ENCODE assay signal across 1 cellular context in genomic region chr6:105726902-105727655, GRCh38.
TF ChIP-seq lines count a peak whose summit lies in the region.

No MANE protein-coding gene starts in this region.

TF ChIP-seq in SK-N-SH, 30 proteins besides CTCF, POLR2A, EP300 and RAD21:
- TF ChIP-seq, protein P1, sequence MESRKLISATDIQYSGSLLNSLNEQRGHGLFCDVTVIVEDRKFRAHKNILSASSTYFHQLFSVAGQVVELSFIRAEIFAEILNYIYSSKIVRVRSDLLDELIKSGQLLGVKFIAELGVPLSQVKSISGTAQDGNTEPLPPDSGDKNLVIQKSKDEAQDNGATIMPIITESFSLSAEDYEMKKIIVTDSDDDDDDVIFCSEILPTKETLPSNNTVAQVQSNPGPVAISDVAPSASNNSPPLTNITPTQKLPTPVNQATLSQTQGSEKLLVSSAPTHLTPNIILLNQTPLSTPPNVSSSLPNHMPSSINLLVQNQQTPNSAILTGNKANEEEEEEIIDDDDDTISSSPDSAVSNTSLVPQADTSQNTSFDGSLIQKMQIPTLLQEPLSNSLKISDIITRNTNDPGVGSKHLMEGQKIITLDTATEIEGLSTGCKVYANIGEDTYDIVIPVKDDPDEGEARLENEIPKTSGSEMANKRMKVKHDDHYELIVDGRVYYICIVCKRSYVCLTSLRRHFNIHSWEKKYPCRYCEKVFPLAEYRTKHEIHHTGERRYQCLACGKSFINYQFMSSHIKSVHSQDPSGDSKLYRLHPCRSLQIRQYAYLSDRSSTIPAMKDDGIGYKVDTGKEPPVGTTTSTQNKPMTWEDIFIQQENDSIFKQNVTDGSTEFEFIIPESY (IDR thresholded peaks at IDR 0.05; ENCODE audit: borderline replicate concordance, low read depth): no peak
- TF ChIP-seq, protein P2, sequence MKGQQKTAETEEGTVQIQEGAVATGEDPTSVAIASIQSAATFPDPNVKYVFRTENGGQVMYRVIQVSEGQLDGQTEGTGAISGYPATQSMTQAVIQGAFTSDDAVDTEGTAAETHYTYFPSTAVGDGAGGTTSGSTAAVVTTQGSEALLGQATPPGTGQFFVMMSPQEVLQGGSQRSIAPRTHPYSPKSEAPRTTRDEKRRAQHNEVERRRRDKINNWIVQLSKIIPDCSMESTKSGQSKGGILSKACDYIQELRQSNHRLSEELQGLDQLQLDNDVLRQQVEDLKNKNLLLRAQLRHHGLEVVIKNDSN (IDR thresholded peaks at IDR 0.05; ENCODE audit: borderline replicate concordance, low read depth): no peak
- TF ChIP-seq, protein P3, sequence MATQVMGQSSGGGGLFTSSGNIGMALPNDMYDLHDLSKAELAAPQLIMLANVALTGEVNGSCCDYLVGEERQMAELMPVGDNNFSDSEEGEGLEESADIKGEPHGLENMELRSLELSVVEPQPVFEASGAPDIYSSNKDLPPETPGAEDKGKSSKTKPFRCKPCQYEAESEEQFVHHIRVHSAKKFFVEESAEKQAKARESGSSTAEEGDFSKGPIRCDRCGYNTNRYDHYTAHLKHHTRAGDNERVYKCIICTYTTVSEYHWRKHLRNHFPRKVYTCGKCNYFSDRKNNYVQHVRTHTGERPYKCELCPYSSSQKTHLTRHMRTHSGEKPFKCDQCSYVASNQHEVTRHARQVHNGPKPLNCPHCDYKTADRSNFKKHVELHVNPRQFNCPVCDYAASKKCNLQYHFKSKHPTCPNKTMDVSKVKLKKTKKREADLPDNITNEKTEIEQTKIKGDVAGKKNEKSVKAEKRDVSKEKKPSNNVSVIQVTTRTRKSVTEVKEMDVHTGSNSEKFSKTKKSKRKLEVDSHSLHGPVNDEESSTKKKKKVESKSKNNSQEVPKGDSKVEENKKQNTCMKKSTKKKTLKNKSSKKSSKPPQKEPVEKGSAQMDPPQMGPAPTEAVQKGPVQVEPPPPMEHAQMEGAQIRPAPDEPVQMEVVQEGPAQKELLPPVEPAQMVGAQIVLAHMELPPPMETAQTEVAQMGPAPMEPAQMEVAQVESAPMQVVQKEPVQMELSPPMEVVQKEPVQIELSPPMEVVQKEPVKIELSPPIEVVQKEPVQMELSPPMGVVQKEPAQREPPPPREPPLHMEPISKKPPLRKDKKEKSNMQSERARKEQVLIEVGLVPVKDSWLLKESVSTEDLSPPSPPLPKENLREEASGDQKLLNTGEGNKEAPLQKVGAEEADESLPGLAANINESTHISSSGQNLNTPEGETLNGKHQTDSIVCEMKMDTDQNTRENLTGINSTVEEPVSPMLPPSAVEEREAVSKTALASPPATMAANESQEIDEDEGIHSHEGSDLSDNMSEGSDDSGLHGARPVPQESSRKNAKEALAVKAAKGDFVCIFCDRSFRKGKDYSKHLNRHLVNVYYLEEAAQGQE (IDR thresholded peaks at IDR 0.05; ENCODE audit: low read depth, low read length): no peak
- TF ChIP-seq GABPA (IDR thresholded peaks at IDR 0.05; ENCODE audit: low read depth) (no peak), RXRA (IDR thresholded peaks at IDR 0.05; ENCODE audit: borderline replicate concordance, low read depth) (no peak), NFIC (IDR thresholded peaks at IDR 0.05; ENCODE audit: borderline replicate concordance) (no peak), YY1 (IDR thresholded peaks at IDR 0.05; ENCODE audit: low read depth) (no peak), PBX3 (IDR thresholded peaks at IDR 0.05) (no peak), FOSL2 (IDR thresholded peaks at IDR 0.05; ENCODE audit: borderline replicate concordance, low read depth) (no peak), NRF1 (IDR thresholded peaks at IDR 0.05; ENCODE audit: low read depth, low read length) (no peak), SIN3A (IDR thresholded peaks at IDR 0.05; ENCODE audit: borderline replicate concordance, low read depth, low read length) (no peak), FOXM1 (IDR thresholded peaks at IDR 0.05; ENCODE audit: low read depth) (no peak), CHD2 (IDR thresholded peaks at IDR 0.05; ENCODE audit: low read length, partially characterized antibody) (no peak), GATA2 (CRISPR knock-in tag; IDR thresholded peaks at IDR 0.05) (no peak), JUND (IDR thresholded peaks at IDR 0.05) (no peak)
- TF ChIP-seq, protein P4, sequence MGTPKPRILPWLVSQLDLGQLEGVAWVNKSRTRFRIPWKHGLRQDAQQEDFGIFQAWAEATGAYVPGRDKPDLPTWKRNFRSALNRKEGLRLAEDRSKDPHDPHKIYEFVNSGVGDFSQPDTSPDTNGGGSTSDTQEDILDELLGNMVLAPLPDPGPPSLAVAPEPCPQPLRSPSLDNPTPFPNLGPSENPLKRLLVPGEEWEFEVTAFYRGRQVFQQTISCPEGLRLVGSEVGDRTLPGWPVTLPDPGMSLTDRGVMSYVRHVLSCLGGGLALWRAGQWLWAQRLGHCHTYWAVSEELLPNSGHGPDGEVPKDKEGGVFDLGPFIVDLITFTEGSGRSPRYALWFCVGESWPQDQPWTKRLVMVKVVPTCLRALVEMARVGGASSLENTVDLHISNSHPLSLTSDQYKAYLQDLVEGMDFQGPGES (IDR thresholded peaks at IDR 0.05; ENCODE audit: low read depth, low read length): no peak
